Comparison of ENCODE assay signal across 18 cellular contexts in genomic region chr10:130064783-130065182, GRCh38. TPM values are rescaled to one million over a fixed set of nuclear protein-coding genes. Genes with fewer than 3 reads are reported as not detected.
DNase-seq lines count a peak whose midpoint lies in the region; ATAC-seq and TF ChIP-seq lines count a peak whose summit lies in the region.
"Had no signal": no experiment of that assay in that cellular context is flagged by ENCODE, and none has a peak within 500 bp of the region (broad histone marks: within the 10 kb centered on the region; RNA-seq: fewer than 3 reads in every experiment).

No MANE protein-coding gene starts in this region.

- no peak overlapping the region for H3K56ac ChIP-seq in IMR-90 (ENCODE audit: extremely low read depth, insufficient read depth, low read length)

- CTCF ChIA-PET in IMR-90 (lab: Yijun Ruan, JAX), result no interaction called here

- H2BK120ac ChIP-seq in IMR-90 (ENCODE audit: low read depth, low read length), result no peak overlapping the region

- H4K20me1 ChIP-seq in IMR-90 (ENCODE audit: insufficient read depth, low read length), result no peaks in the 10 kb centered on the region

- dilution Hi-C loops in IMR-90 (cut with HindIII; ENCODE audit: low sequenced_read_pairs, unreplicated experiment), result no loop called here

- peak; percentile 49 for ATAC-seq in Right ventricle myocardium superior (ENCODE audit: poor library complexity)
- ATAC-seq in IMR-90 (ENCODE audit: low read depth), result no peak
- no peak for ATAC-seq in HG02870 (IDR thresholded peaks at IDR 0.05; ENCODE audit: unreplicated experiment)
- ATAC-seq: HCT116 had no signal

- TF ChIP-seq CTCF in IMR-90 (conservative IDR thresholded peaks at IDR 0.05; ENCODE audit: low read depth, low read length), result no peak
- TF ChIP-seq CTCF in neural crest cell (conservative IDR thresholded peaks at IDR 0.05), result no peak

- no peak overlapping the region for H2BK20ac ChIP-seq in IMR-90 (ENCODE audit: low read depth, low read length)

- no peak overlapping the region for H4K91ac ChIP-seq in IMR-90 (ENCODE audit: insufficient read depth, low read depth, low read length)

- no peak overlapping the region for H2AK9ac ChIP-seq in IMR-90 (replicated peaks; ENCODE audit: low read depth, low read length, poor library complexity)

- peaks cover 8% of the 10 kb centered on the region for H3K36me3 Mint-ChIP-seq in neural crest cell (ENCODE audit: low read depth)

- no peak overlapping the region for H3K18ac ChIP-seq in IMR-90 (ENCODE audit: low read depth, low read length)

- no peak overlapping the region for H2BK15ac ChIP-seq in IMR-90 (ENCODE audit: low read depth, low read length)

- peaks cover 4% of the 10 kb centered on the region for H3K4me1 Mint-ChIP-seq in neural crest cell

- no peak overlapping the region for H3K4ac ChIP-seq in IMR-90 (ENCODE audit: low read depth, low read length)

- intact Hi-C loops in Right ventricle myocardium superior (cut with DNase I), result no loop called here
- intact Hi-C loops in cardiac septum (cut with DNase I), result no loop called here
- intact Hi-C loops in IMR-90 (cut with micrococcal nuclease), result no loop called here

- in situ Hi-C loops in IMR-90 (cut with MboI; ENCODE audit: low sequenced_read_pairs), result no loop called here

- H3K36me3 ChIP-seq in IMR-90 (ENCODE audit: control insufficient read depth, insufficient read depth, low read length), result no peaks in the 10 kb centered on the region

- peaks cover 23% of the 10 kb centered on the region for H3K27me3 Mint-ChIP-seq in neural crest cell (ENCODE audit: low read depth)
- H3K27me3 Mint-ChIP-seq: CD4-positive, alpha-beta T cell had no signal

- no peaks in the 10 kb centered on the region for H3K27me3 ChIP-seq in IMR-90 (ENCODE audit: control insufficient read depth, insufficient read depth, low read length)

- H4K5ac ChIP-seq in IMR-90 (ENCODE audit: low read depth, low read length), result no peak overlapping the region

- no peak overlapping the region for H3K4me3 Mint-ChIP-seq in neural crest cell
- H3K4me3 Mint-ChIP-seq: CD4-positive, alpha-beta T cell had no signal

- TF ChIP-seq POLR2A in IMR-90 (IDR thresholded peaks at IDR 0.05; ENCODE audit: low read depth, low read length), result no peak

- H3K9me3 Mint-ChIP-seq in neural crest cell, result no peaks in the 10 kb centered on the region
- H3K9me3 Mint-ChIP-seq: CD4-positive, alpha-beta T cell had no signal

- no peak overlapping the region for H3K14ac ChIP-seq in IMR-90 (replicated peaks; ENCODE audit: low read depth, low read length)

- H3K27ac ChIP-seq in IMR-90 (ENCODE audit: insufficient read depth, low read length), result no peak overlapping the region
- H3K27ac ChIP-seq: HL-60 had no signal

- no peaks in the 10 kb centered on the region for H3K9me1 ChIP-seq in IMR-90 (ENCODE audit: insufficient read depth, low read length)

- no peaks in the 10 kb centered on the region for H3K4me1 ChIP-seq in IMR-90 (ENCODE audit: control insufficient read depth, insufficient read depth, low read length)

- no peak overlapping the region for H3K4me2 ChIP-seq in IMR-90 (ENCODE audit: low read depth, low read length)

- H3K23ac ChIP-seq in IMR-90 (ENCODE audit: low read depth, low read length), result no peak overlapping the region

- H4K8ac ChIP-seq in IMR-90 (ENCODE audit: low read depth in 2 of 2, low read length in 2 of 2), result no peak overlapping the region

- 80% methylated on average over 1 of the region's 5 CpGs; no CpG with 5 or more reads in 1 of the 2 experiments for WGBS in IMR-90 (ENCODE audit: extremely low coverage in 2 of 2, insufficient read length in 1 of 2), 2 experiments

- H2AK5ac ChIP-seq in IMR-90 (ENCODE audit: low read depth, low read length), result no peak overlapping the region

- peaks cover 4% of the 10 kb centered on the region; the same call in 1 of the 2 replicates for H3K9me3 ChIP-seq in IMR-90 (ENCODE audit: control insufficient read depth, insufficient read depth, low read length)

- peak overlapping the region; percentile 14 for H2AFZ ChIP-seq in IMR-90 (replicated peaks; ENCODE audit: low read length, poor library complexity)

- POLR2A ChIA-PET in IMR-90 (lab: Charles Lee; ENCODE audit: unreplicated experiment), result no interaction called here

- H3K4me3 ChIP-seq in IMR-90 (ENCODE audit: insufficient read depth, low read depth, low read length), result no peak overlapping the region

- peak overlapping the region; percentile 97 for H3K27ac Mint-ChIP-seq in neural crest cell (ENCODE audit: unreplicated experiment)
- H3K27ac Mint-ChIP-seq: CD4-positive, alpha-beta T cell had no signal

- H3K79me1 ChIP-seq in IMR-90 (ENCODE audit: low read depth in 1 of 2, low read length in 2 of 2), result no peaks in the 10 kb centered on the region

- H2BK5ac ChIP-seq in IMR-90 (ENCODE audit: low read depth, low read length, poor library complexity, severe bottlenecking), result no peak overlapping the region

- DNase-seq in Right ventricle myocardium superior, result no peak
- no peak for DNase-seq in cardiac septum (ENCODE audit: low spot score)
- DNase-seq in IMR-90, result no peak
- DNase-seq in neural crest cell (ENCODE audit: low read depth, low spot score), result no peak
- DNase-seq in NCI-H82 (lab: John Stamatoyannopoulos, UW), result no peak
- no peak for DNase-seq in NCI-H526 (lab: John Stamatoyannopoulos, UW)
- DNase-seq: CD4-positive, alpha-beta T cell; GF-D8; Karpas-422; NCI-H1092; NCI-H1436; NCI-H2171 treated with DMSO at 0.1 percent for 48 hours; NCI-H446; NCI-H524 treated with DMSO at 0.1 percent for 48 hours; RPMI8226 had no signal

- no TSS peak for BruUV-seq in IMR-90 (replicated peaks; lab: Mats Ljungman, UMichigan)

- no peak for TF ChIP-seq RAD21 in IMR-90 (IDR thresholded peaks at IDR 0.05; ENCODE audit: low read length)

- H3K9ac ChIP-seq in IMR-90 (ENCODE audit: low read depth, low read length), result no peak overlapping the region

TF ChIP-seq in IMR-90, 13 proteins besides CTCF, POLR2A, EP300 and RAD21:
- no peak for TF ChIP-seq MAFK (IDR thresholded peaks at IDR 0.05; ENCODE audit: low read depth, low read length)
- TF ChIP-seq NFE2L2 (IDR thresholded peaks at IDR 0.05; ENCODE audit: low read depth, low read length), result no peak
- TF ChIP-seq MXI1 (IDR thresholded peaks at IDR 0.05; ENCODE audit: borderline replicate concordance, low read depth, low read length), result no peak
- TF ChIP-seq, protein P1, sequence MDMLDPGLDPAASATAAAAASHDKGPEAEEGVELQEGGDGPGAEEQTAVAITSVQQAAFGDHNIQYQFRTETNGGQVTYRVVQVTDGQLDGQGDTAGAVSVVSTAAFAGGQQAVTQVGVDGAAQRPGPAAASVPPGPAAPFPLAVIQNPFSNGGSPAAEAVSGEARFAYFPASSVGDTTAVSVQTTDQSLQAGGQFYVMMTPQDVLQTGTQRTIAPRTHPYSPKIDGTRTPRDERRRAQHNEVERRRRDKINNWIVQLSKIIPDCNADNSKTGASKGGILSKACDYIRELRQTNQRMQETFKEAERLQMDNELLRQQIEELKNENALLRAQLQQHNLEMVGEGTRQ (IDR thresholded peaks at IDR 0.05; ENCODE audit: low read depth, low read length), result no peak
- TF ChIP-seq, protein P2, sequence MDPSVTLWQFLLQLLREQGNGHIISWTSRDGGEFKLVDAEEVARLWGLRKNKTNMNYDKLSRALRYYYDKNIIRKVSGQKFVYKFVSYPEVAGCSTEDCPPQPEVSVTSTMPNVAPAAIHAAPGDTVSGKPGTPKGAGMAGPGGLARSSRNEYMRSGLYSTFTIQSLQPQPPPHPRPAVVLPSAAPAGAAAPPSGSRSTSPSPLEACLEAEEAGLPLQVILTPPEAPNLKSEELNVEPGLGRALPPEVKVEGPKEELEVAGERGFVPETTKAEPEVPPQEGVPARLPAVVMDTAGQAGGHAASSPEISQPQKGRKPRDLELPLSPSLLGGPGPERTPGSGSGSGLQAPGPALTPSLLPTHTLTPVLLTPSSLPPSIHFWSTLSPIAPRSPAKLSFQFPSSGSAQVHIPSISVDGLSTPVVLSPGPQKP (IDR thresholded peaks at IDR 0.05; ENCODE audit: borderline replicate concordance, low read depth, low read length), result no peak
- TF ChIP-seq MAZ (IDR thresholded peaks at IDR 0.05; ENCODE audit: borderline replicate concordance, low read depth, low read length), result no peak

RNA-seq across cellular contexts. Expression of gene C10orf143, which starts 45.8 kb away (rescaled TPM):
- total RNA-seq in Right ventricle myocardium superior (2.2 TPM), cardiac septum (2.6 TPM), IMR-90 (2012; rRNA removed) (0.36 and 0.56 TPM in 2 replicates), neural crest cell (2.7 TPM in 2 replicates)
- 0.60 and 0.66 TPM in 2 replicates for polyA plus RNA-seq in IMR-90 (2012; rRNA removed)
- 0.49 and 0.55 TPM in 2 replicates for polyA plus RNA-seq in IMR-90 (2012; cell fraction: cytosol; rRNA removed)
- polyA plus RNA-seq in IMR-90 (2012; cell fraction: nucleus; rRNA removed; ENCODE audit: low replicate concordance), result 1.6 and 2.2 TPM in 2 replicates
